Comparison of ENCODE assay signal across 15 cellular contexts in the genomic region with DNA sequence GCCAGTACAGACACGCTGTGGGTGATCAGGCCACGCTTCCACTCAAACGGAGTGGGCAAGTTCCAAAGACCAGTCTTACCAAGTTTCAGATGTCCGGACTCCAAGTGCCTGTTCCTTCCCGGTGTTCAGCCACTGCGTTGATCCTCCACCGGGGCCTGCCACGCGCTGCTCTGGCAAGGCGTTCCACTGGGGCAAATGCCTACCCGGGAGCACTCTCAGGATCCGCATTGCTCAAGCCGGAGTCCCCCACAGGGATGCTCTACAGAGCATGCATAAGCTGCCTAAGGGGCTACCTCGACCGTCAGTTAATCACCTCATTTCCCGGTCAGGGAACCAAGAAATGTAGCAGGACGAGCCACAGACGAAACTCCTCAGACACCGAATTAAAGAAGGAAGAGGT. TPM values are rescaled to one million over a fixed set of nuclear protein-coding genes. Genes with fewer than 3 reads are reported as not detected.
DNase-seq lines count a peak whose midpoint lies in the region; ATAC-seq, FAIRE-seq and TF ChIP-seq lines count a peak whose summit lies in the region.
"Had no signal": no experiment of that assay in that cellular context is flagged by ENCODE, and none has a peak within 500 bp of the region (broad histone marks: within the 10 kb centered on the region; RNA-seq: fewer than 3 reads in every experiment).

No MANE protein-coding gene starts in this region.

- no peak overlapping the region for H3K14ac ChIP-seq in H1 (ENCODE audit: insufficient read length)

- H3K23me2 ChIP-seq in H1 (ENCODE audit: low read depth, low read length) = peaks cover 6% of the 10 kb centered on the region

- no peak overlapping the region; the same call in 1 of the 2 replicates for H2BK20ac ChIP-seq in H1 (ENCODE audit: low read length)

- no peak overlapping the region; the same call in 1 of the 2 replicates for H3K18ac ChIP-seq in H1 (ENCODE audit: extremely low read depth, low read length)

- H3K79me1 ChIP-seq in H1 (ENCODE audit: low read depth, low read length) = no peaks in the 10 kb centered on the region

- no peak for TF ChIP-seq CTCF in H1 (IDR thresholded peaks at IDR 0.05; ENCODE audit: control extremely low read depth in 1 of 3, insufficient read depth in 1 of 3, low read depth in 1 of 3, low read length in 3 of 3)
- TF ChIP-seq CTCF in neural progenitor cell (IDR thresholded peaks at IDR 0.05) = no peak

- no peak for ATAC-seq in T-helper 17 cell
- ATAC-seq: A549 had no signal

- H2BK5ac ChIP-seq in H1 (ENCODE audit: low read depth, low read length) = peak overlapping the region; percentile 63; the same call in 1 of the 2 replicates

- no peak overlapping the region; a peak in 1 of 8 replicates for H3K4me3 ChIP-seq in H1 (ENCODE audit: extremely low read depth in 1 of 4, insufficient read depth in 2 of 4, low read depth in 3 of 4, low read length in 4 of 4)
- H3K4me3 ChIP-seq in neural progenitor cell = no peak overlapping the region
- H3K4me3 ChIP-seq: A549 had no signal

- peaks cover 19% of the 10 kb centered on the region for H3K9me3 Mint-ChIP-seq in neural progenitor cell

- H3F3A ChIP-seq in neural progenitor cell (ENCODE audit: low read depth) = peaks cover 39% of the 10 kb centered on the region

- peaks cover 3% of the 10 kb centered on the region for H3K9me3 ChIP-seq in T-helper 17 cell (ENCODE audit: control insufficient read depth, low read length, poor library complexity, severe bottlenecking)
- H3K9me3 ChIP-seq in H1 (ENCODE audit: insufficient read depth in 2 of 2, low read depth in 1 of 2, low read length in 1 of 2) = no peaks in the 10 kb centered on the region
- no peaks in the 10 kb centered on the region for H3K9me3 ChIP-seq in neural progenitor cell (ENCODE audit: low read depth)
- H3K9me3 ChIP-seq: BE2C had no signal

- H4K8ac ChIP-seq in H1 (ENCODE audit: extremely low read depth, insufficient read depth, low read length) = no peak overlapping the region

- no peak for DNase-seq in T-helper 17 cell
- peak in 1 of 2 experiments; percentile 60 for DNase-seq in H1 (ENCODE audit: low read depth in 1 of 2, low spot score in 2 of 2)
- peak; percentile 65 for DNase-seq in neural progenitor cell (ENCODE audit: low spot score)
- no peak for DNase-seq in putamen (ENCODE audit: low spot score)
- no peak for DNase-seq in activated gamma-delta T cell (lab: John Stamatoyannopoulos, UW)
- DNase-seq in T-helper 2 cell = no peak
- DNase-seq: BE2C; CD4-positive, alpha-beta memory T cell; DMS79; IMR-90 had no signal

- H3K4me3 Mint-ChIP-seq in T-helper 17 cell (peak overlapping the region; percentile 25), neural progenitor cell (no peak overlapping the region)
- H3K4me3 Mint-ChIP-seq: CD4-positive, alpha-beta memory T cell had no signal

- CTCF ChIA-PET in H1 (lab: Charles Lee; ENCODE audit: partially characterized antibody) = interaction anchor here (0.7 kb wide), 1 partner anchor 36 kb away, joined by 3 read pairs; no protein-coding TSS in a partner anchor

- TF ChIP-seq RAD21 in H1 (IDR thresholded peaks at IDR 0.05 in 1 of 2, conservative IDR thresholded peaks at IDR 0.05 in 1 of 2; ENCODE audit: low read depth in 2 of 2, low read length in 2 of 2) = no peak

- no peak overlapping the region for H2BK120ac ChIP-seq in H1 (replicated peaks; ENCODE audit: low read depth, low read length)

- H3K27ac Mint-ChIP-seq in T-helper 17 cell (peak overlapping the region; percentile 19), neural progenitor cell (no peak overlapping the region)

- peak overlapping the region; percentile 17 to 20; a peak in 1 of 4 replicates for H3K4me2 ChIP-seq in H1 (ENCODE audit: insufficient read depth in 1 of 2, low read depth in 2 of 2, low read length in 2 of 2)
- H3K4me2 ChIP-seq in neural progenitor cell = peak overlapping the region; percentile 77
- H3K4me2 ChIP-seq: A549 had no signal

- H2BK12ac ChIP-seq in H1 (ENCODE audit: low read depth, low read length) = no peak overlapping the region; the same call in 1 of the 2 replicates

- H3K79me2 ChIP-seq in H1 (ENCODE audit: control insufficient read depth in 1 of 2, insufficient read depth in 2 of 2, low read length in 2 of 2) (peaks cover 0 to 10% of the 10 kb centered on the region in 2 experiments; a peak in 1 of 4 replicates), neural progenitor cell (ENCODE audit: low read depth) (peaks cover 6% of the 10 kb centered on the region)

- no peak overlapping the region for H2BK15ac ChIP-seq in H1 (ENCODE audit: low read length)

- H2AK5ac ChIP-seq in H1 (ENCODE audit: low read depth, low read length) = no peak overlapping the region

- TF ChIP-seq EP300 in H1 (IDR thresholded peaks at IDR 0.05; ENCODE audit: borderline replicate concordance in 1 of 2, low read depth in 2 of 2, low read length in 2 of 2) = no peak

- no peak overlapping the region for H4K91ac ChIP-seq in H1 (replicated peaks; ENCODE audit: insufficient read length, low read length)

- WGBS in H1 (ENCODE audit: extremely low coverage in 1 of 2, insufficient coverage in 1 of 2, insufficient read length in 1 of 2, insufficient replicate concordance in 2 of 2, low coverage in 1 of 2, low lambda C conversion rate in 2 of 2, missing lambda C conversion rate in 1 of 2), 2 experiments = 51% methylated on average over 19 of the region's 19 CpGs; no CpG with 5 or more reads in 1 of the 2 experiments

- POLR2A ChIA-PET in H1 (lab: Charles Lee; ENCODE audit: partially characterized antibody) = interaction anchor here (1.3 kb wide), 1 partner anchor 48 kb away, joined by 3 read pairs; no protein-coding TSS in a partner anchor

- H3K36me3 Mint-ChIP-seq in T-helper 17 cell (ENCODE audit: low read depth) (no peaks in the 10 kb centered on the region), neural progenitor cell (peaks cover 6% of the 10 kb centered on the region)

- no peak overlapping the region for H3K56ac ChIP-seq in H1 (replicated peaks; ENCODE audit: insufficient read length, low read depth, low read length)

- no peak for FAIRE-seq in H1 (lab: Jason Lieb, UNC)
- FAIRE-seq: A549, GM12891, GM19239, H54 had no signal

- H3K27ac ChIP-seq in H1 (ENCODE audit: low read depth, low read length) (no peak overlapping the region), neural progenitor cell (no peak overlapping the region)
- H3K27ac ChIP-seq: A549, C4-2B had no signal

- H3K27me3 ChIP-seq in H1 (replicated peaks in 1 of 4; ENCODE audit: control insufficient read depth in 3 of 4, extremely low read depth in 1 of 4, insufficient read depth in 3 of 4, low read length in 3 of 4) (no peaks in the 10 kb centered on the region; a peak in 1 of 7 replicates), neural progenitor cell (no peaks in the 10 kb centered on the region)
- H3K27me3 ChIP-seq: BE2C had no signal

- H4K5ac ChIP-seq in H1 (ENCODE audit: insufficient read length, low read depth, low read length) = no peak overlapping the region

- H3K27me3 Mint-ChIP-seq in T-helper 17 cell (no peaks in the 10 kb centered on the region), neural progenitor cell (ENCODE audit: insufficient read depth, low read depth) (peaks cover 3% of the 10 kb centered on the region)
- H3K27me3 Mint-ChIP-seq: CD4-positive, alpha-beta memory T cell had no signal

- H3K4me1 ChIP-seq in H1 (replicated peaks in 1 of 4; ENCODE audit: control insufficient read depth in 3 of 4, insufficient read depth in 4 of 4, low read length in 3 of 4) (peaks cover 5 to 24% (median 18%) of the 10 kb centered on the region in 4 experiments), neural progenitor cell (peaks cover 41% of the 10 kb centered on the region)
- H3K4me1 ChIP-seq: A549, BE2C had no signal

- H3K4ac ChIP-seq in H1 (replicated peaks; ENCODE audit: insufficient read length, low read depth, low read length) = no peak overlapping the region

- H4K20me1 ChIP-seq in H1 (replicated peaks in 1 of 2; ENCODE audit: control insufficient read depth in 1 of 2, insufficient read depth in 2 of 2, low read length in 2 of 2) (no peaks in the 10 kb centered on the region), neural progenitor cell (ENCODE audit: low read depth) (peaks cover 7% of the 10 kb centered on the region)

- H2AFZ ChIP-seq in H1 (ENCODE audit: low read length) (no peak overlapping the region), neural progenitor cell (replicated peaks) (no peak overlapping the region)

- H3K9ac ChIP-seq in H1 (replicated peaks in 1 of 4; ENCODE audit: extremely low read depth in 1 of 4, low read depth in 3 of 4, low read length in 3 of 4) (no peak overlapping the region), neural progenitor cell (no peak overlapping the region)

- no peak for TF ChIP-seq POLR2A in H1 (IDR thresholded peaks at IDR 0.05; ENCODE audit: control extremely low read depth in 1 of 2, low read depth in 2 of 2, low read length in 2 of 2)

- H3K23ac ChIP-seq in H1 (ENCODE audit: insufficient read length) = no peak overlapping the region

- H3K4me1 Mint-ChIP-seq in T-helper 17 cell (peaks cover 2% of the 10 kb centered on the region), neural progenitor cell (peaks cover 32% of the 10 kb centered on the region)

- peaks cover 0 to 3% (median 0%) of the 10 kb centered on the region in 4 experiments; a peak in 1 of 8 replicates for H3K36me3 ChIP-seq in H1 (ENCODE audit: control insufficient read depth in 2 of 4, insufficient read depth in 4 of 4, low read length in 3 of 4)
- H3K36me3 ChIP-seq in neural progenitor cell = no peaks in the 10 kb centered on the region
- H3K36me3 ChIP-seq: BE2C had no signal

RNA-seq across cellular contexts. Expression of a gene that starts 37.0 kb away (rescaled TPM):
- total RNA-seq in T-helper 17 cell (10 to 100 TPM; 63.4 to 69.5 TPM), neural progenitor cell (ENCODE audit: low replicate concordance) (75.5 and 110 TPM in 2 replicates)
- total RNA-seq in H1 (2021; fragmentation: NEBNext Ultra II Directional; extraction: Animal tissue kit (Norgen Biotek cat#: 25700)) = 44.3 and 53.9 TPM in 2 replicates
- 7.3 and 9.2 TPM in 2 replicates for polyA plus RNA-seq in H1 (2011; rRNA removed)
- polyA plus RNA-seq in H1 (2011; cell fraction: cytosol; rRNA removed) = 8.6 TPM
- polyA plus RNA-seq in H1 (2011; cell fraction: nucleus; rRNA removed) = 24.5 TPM
- polyA plus RNA-seq in H1 (2012, experiment 1 of 2) = 21.2 to 29.0 TPM (median 25.5 TPM) in 4 replicates
- polyA plus RNA-seq in H1 (2012, experiment 2 of 2) = 1.3 TPM
- 15.6 TPM for polyA plus RNA-seq in H1 (2013, experiment 1 of 2)
- polyA plus RNA-seq in H1 (2013, experiment 2 of 2) = 14.2 TPM
- 47.6 and 48.5 TPM in 2 replicates for polyA minus RNA-seq in H1 (2011; rRNA and poly(A)+ RNA removed)
- 27.3 TPM for polyA minus RNA-seq in H1 (2011; cell fraction: cytosol; rRNA and poly(A)+ RNA removed)
- 147 TPM for polyA minus RNA-seq in H1 (2011; cell fraction: nucleus; rRNA and poly(A)+ RNA removed)

RNA-seq across cellular contexts. Expression of a gene that starts 50.5 kb away (rescaled TPM):
- total RNA-seq in T-helper 17 cell (10 to 100 TPM; 30.2 to 31.9 TPM), neural progenitor cell (ENCODE audit: low replicate concordance) (39.3 and 126 TPM in 2 replicates)
- total RNA-seq in H1 (2021; fragmentation: NEBNext Ultra II Directional; extraction: Animal tissue kit (Norgen Biotek cat#: 25700)) = 99.3 and 117 TPM in 2 replicates
- 12.2 and 24.4 TPM in 2 replicates for polyA plus RNA-seq in H1 (2011; rRNA removed)
- 28.9 TPM for polyA plus RNA-seq in H1 (2011; cell fraction: cytosol; rRNA removed)
- polyA plus RNA-seq in H1 (2011; cell fraction: nucleus; rRNA removed) = 9.9 TPM
- 38.2 to 75.3 TPM (median 47.9 TPM) in 4 replicates for polyA plus RNA-seq in H1 (2012, experiment 1 of 2)
- polyA plus RNA-seq in H1 (2012, experiment 2 of 2) = 9.8 TPM
- polyA plus RNA-seq in H1 (2013, experiment 1 of 2) = 178 TPM
- 171 TPM for polyA plus RNA-seq in H1 (2013, experiment 2 of 2)
- 14.6 and 16.2 TPM in 2 replicates for polyA minus RNA-seq in H1 (2011; rRNA and poly(A)+ RNA removed)
- 16.1 TPM for polyA minus RNA-seq in H1 (2011; cell fraction: cytosol; rRNA and poly(A)+ RNA removed)
- 21.0 TPM for polyA minus RNA-seq in H1 (2011; cell fraction: nucleus; rRNA and poly(A)+ RNA removed)
